In genomic region chr3:46695177-46695961, GRCh38 we compare ENCODE assay signal across 9 cellular contexts. TPM values are rescaled to one million over a fixed set of nuclear protein-coding genes. Genes with fewer than 3 reads are reported as not detected.
DNase-seq lines count a peak whose midpoint lies in the region; ATAC-seq, FAIRE-seq and TF ChIP-seq lines count a peak whose summit lies in the region.
"Had no signal": no experiment of that assay in that cellular context is flagged by ENCODE, and none has a peak within 500 bp of the region (broad histone marks: within the 10 kb centered on the region; RNA-seq: fewer than 3 reads in every experiment).

No MANE protein-coding gene starts in this region.

- no peak for TF ChIP-seq POLR2A in spleen (IDR thresholded peaks at IDR 0.05)

- no peak for FAIRE-seq in RCC 7860 (lab: Jason Lieb, UNC)

- no peaks in the 10 kb centered on the region for H3K9me3 Mint-ChIP-seq in activated naive CD4-positive, alpha-beta T cell treated with anti-CD3 and anti-CD28 coated beads, Interleukin-2, amount 50 U/mL, for 24 hours

- H3K36me3 ChIP-seq in heart right ventricle (no peaks in the 10 kb centered on the region), spleen (no peaks in the 10 kb centered on the region)

- WGBS in heart right ventricle, 2 donors: 56 to 71% methylated on average over 11 of the region's 11 CpGs
- 24 to 53% (median 39%) methylated on average over 7 to 11 of the region's 11 CpGs for whole genome bisulfite sequencing in spleen, 5 donors

- ATAC-seq in heart right ventricle (peak; percentile 5 to 65 (median 44)), HG02571 (IDR thresholded peaks at IDR 0.05; ENCODE audit: unreplicated experiment) (no peak), GM21529 (IDR thresholded peaks at IDR 0.05; ENCODE audit: unreplicated experiment) (no peak)

- intact Hi-C loops in heart right ventricle (cut with DNase I) (loop anchor here in 2 of 10 donors (2.0 to 10.0 kb wide), 4 partner anchors 31 to 211 kb away; partner anchors contain the start of gene LRRC2 (in 1 of the 2)), spleen (cut with DNase I; ENCODE audit: low total_unique reads) (no loop called here)

- peaks cover 75% of the 10 kb centered on the region for H3K4me1 Mint-ChIP-seq in activated naive CD4-positive, alpha-beta T cell treated with anti-CD3 and anti-CD28 coated beads, Interleukin-2, amount 50 U/mL, for 24 hours

- no peaks in the 10 kb centered on the region for H3K27me3 Mint-ChIP-seq in activated naive CD4-positive, alpha-beta T cell treated with anti-CD3 and anti-CD28 coated beads, Interleukin-2, amount 50 U/mL, for 24 hours

- H3K27me3 ChIP-seq in heart right ventricle (peaks cover 0 to 11% (median 0%) of the 10 kb centered on the region in 7 donors), spleen (replicated peaks in 1 of 7) (peaks cover 0 to 35% (median 0%) of the 10 kb centered on the region in 7 donors)

- H3K27ac Mint-ChIP-seq in activated naive CD4-positive, alpha-beta T cell treated with anti-CD3 and anti-CD28 coated beads, Interleukin-2, amount 50 U/mL, for 24 hours: peak overlapping the region; percentile 90

- H3K4me3 ChIP-seq in heart right ventricle (no peak overlapping the region), spleen (no peak overlapping the region)

- H3K36me3 Mint-ChIP-seq in activated naive CD4-positive, alpha-beta T cell treated with anti-CD3 and anti-CD28 coated beads, Interleukin-2, amount 50 U/mL, for 24 hours: no peaks in the 10 kb centered on the region

- no peaks in the 10 kb centered on the region for H3K9me3 ChIP-seq in heart right ventricle
- H3K9me3 ChIP-seq in spleen: no peaks in the 10 kb centered on the region

- TF ChIP-seq CTCF in GM20000 (IDR thresholded peaks at IDR 0.05; ENCODE audit: extremely low read depth, missing control alignments) (no peak), heart right ventricle (IDR thresholded peaks at IDR 0.05) (peak in 6 of 9 donors; percentile 17 to 30 (median 24)), spleen (IDR thresholded peaks at IDR 0.05 in 8 of 11, conservative IDR thresholded peaks at IDR 0.05 in 3 of 11) (peak in 5 of 11 experiments; percentile 11 to 32 (median 21))

- DNase-seq in GM20000 (ENCODE audit: low spot score) (peak; percentile 58), RCC 7860 (ENCODE audit: low spot score) (peak; percentile 53), heart right ventricle (peak; percentile 65 to 77), spleen (peak; percentile 88), NCI-H774 (lab: John Stamatoyannopoulos, UW) (no peak)

- H3K27ac ChIP-seq in heart right ventricle (peak overlapping the region; percentile 76 to 99 (median 92)), spleen (peak overlapping the region; percentile 9 to 84 (median 80))

- H3K4me1 ChIP-seq in heart right ventricle: peaks cover 66 to 89% (median 79%) of the 10 kb centered on the region in 9 donors
- peaks cover 54 to 85% (median 75%) of the 10 kb centered on the region in 6 donors for H3K4me1 ChIP-seq in spleen

- peak overlapping the region; percentile 70 for H3K4me3 Mint-ChIP-seq in activated naive CD4-positive, alpha-beta T cell treated with anti-CD3 and anti-CD28 coated beads, Interleukin-2, amount 50 U/mL, for 24 hours

RNA-seq across cellular contexts. Expression of gene ALS2CL, which starts 1.9 kb away (rescaled TPM):
- total RNA-seq in heart right ventricle (10 to 100 TPM; 16.3 to 41.6 (median 21.6) TPM), spleen (10 to 100 TPM; 16.3 to 45.7 (median 29.8) TPM)
- polyA plus RNA-seq in heart right ventricle (100 to 1,000 TPM in 1 of 2 donors, 10 to 100 TPM in 1; 15.6 to 102 TPM), spleen (10 to 100 TPM in 2 of 3 donors, 1 to 10 TPM in 1; 7.9 to 61.2 (median 34.9) TPM)

RNA-seq across cellular contexts. Expression of gene TMIE, which starts 5.8 kb away (rescaled TPM):
- 1 to 10 TPM in 1 of 10 donors, under 1 TPM in 8, not detected in 1; 0.21 to 1.1 (median 0.48) TPM for total RNA-seq in heart right ventricle
- polyA plus RNA-seq in heart right ventricle: 1 to 10 TPM in 1 of 2 donors, under 1 TPM in 1; 0.39 to 1.2 TPM
- total RNA-seq in spleen: 1 to 10 TPM in 2 of 7 donors, under 1 TPM in 3, not detected in 2; 0.23 to 1.6 (median 0.74) TPM
- under 1 TPM; 0.48 to 0.77 (median 0.61) TPM for polyA plus RNA-seq in spleen

RNA-seq across cellular contexts. Expression of gene PRSS50, which starts 22.3 kb away (rescaled TPM):
- under 1 TPM in 8 of 10 donors, not detected in 2; 0.09 to 0.37 (median 0.25) TPM for total RNA-seq in heart right ventricle
- under 1 TPM; 0.43 to 0.88 TPM for polyA plus RNA-seq in heart right ventricle
- under 1 TPM in 2 of 7 donors, not detected in 5; 0.14 to 0.34 TPM for total RNA-seq in spleen
- not detected for polyA plus RNA-seq in spleen
- total RNA-seq: activated CD8-positive, alpha-beta memory T cell treated with anti-CD3 and anti-CD28 coated beads for 36 hours had no signal

Comparison
In these comparisons a context has a peak if more than half of its experiments do, and no peak if none do; other contexts are left out.
1. ATAC-seq: peak in heart right ventricle (8 of 8); none in HG02571 (single experiment) and GM21529 (single experiment).